ENCODE assay signal across 19 cellular contexts in genomic region chr18:38575648-38576047, GRCh38.
A peak's percentile ranks its signal among the peaks of the same experiment; 100 is the strongest.
DNase-seq lines count a peak whose midpoint lies in the region; ATAC-seq and TF ChIP-seq lines count a peak whose summit lies in the region.
"Had no signal": no experiment of that assay in that cellular context is flagged by ENCODE, and none has a peak within 500 bp of the region (broad histone marks: within the 10 kb centered on the region; RNA-seq: fewer than 3 reads in every experiment).

No MANE protein-coding gene starts in this region.

- H3K4me3 ChIP-seq in heart left ventricle: no peak overlapping the region
- H3K4me3 ChIP-seq: K562 had no signal

- H3K27ac Mint-ChIP-seq in activated naive CD8-positive, alpha-beta T cell treated with anti-CD3 and anti-CD28 coated beads for 36 hours: peak overlapping the region; percentile 54
- H3K27ac Mint-ChIP-seq in stimulated activated naive CD8-positive, alpha-beta T cell treated with anti-CD3 and anti-CD28 coated beads, Interleukin-15, Interleukin-2, amounts not matched to agents 100 ng/mL and 50 ng/mL, for 24 hours: peak overlapping the region; percentile 32
- H3K27ac Mint-ChIP-seq: H9; stimulated activated memory B cell treated with anti-CD40 and anti-IgM and Interleukin-4, amounts not matched to agents 10 μg/mL and 1 μg/mL and 100 μg/mL, for 72 hours had no signal

- no peaks in the 10 kb centered on the region for H3K27me3 ChIP-seq in heart left ventricle

- peaks cover 6% of the 10 kb centered on the region for H3K9me3 Mint-ChIP-seq in activated naive CD8-positive, alpha-beta T cell treated with anti-CD3 and anti-CD28 coated beads for 36 hours
- H3K9me3 Mint-ChIP-seq in stimulated activated naive CD8-positive, alpha-beta T cell treated with anti-CD3 and anti-CD28 coated beads, Interleukin-15, Interleukin-2, amounts not matched to agents 100 ng/mL and 50 ng/mL, for 24 hours: no peaks in the 10 kb centered on the region
- H3K9me3 Mint-ChIP-seq: H9, neural crest cell had no signal

- no peak for TF ChIP-seq CTCF in heart left ventricle (IDR thresholded peaks at IDR 0.05)

- peaks cover 0 to 9% (median 0%) of the 10 kb centered on the region in 12 donors for H3K4me1 ChIP-seq in heart left ventricle

- H3K9me3 ChIP-seq in heart left ventricle: no peaks in the 10 kb centered on the region

- no peaks in the 10 kb centered on the region for H3K27me3 Mint-ChIP-seq in activated naive CD8-positive, alpha-beta T cell treated with anti-CD3 and anti-CD28 coated beads for 36 hours
- H3K27me3 Mint-ChIP-seq in stimulated activated naive CD8-positive, alpha-beta T cell treated with anti-CD3 and anti-CD28 coated beads, Interleukin-15, Interleukin-2, amounts not matched to agents 100 ng/mL and 50 ng/mL, for 24 hours: no peaks in the 10 kb centered on the region
- H3K27me3 Mint-ChIP-seq: stimulated activated memory B cell treated with anti-CD40 and anti-IgM and Interleukin-4, amounts not matched to agents 10 μg/mL and 1 μg/mL and 100 μg/mL, for 72 hours had no signal

- H3K36me3 ChIP-seq in heart left ventricle: no peaks in the 10 kb centered on the region
- H3K36me3 ChIP-seq: WERI-Rb-1 had no signal

- no peak overlapping the region for H3K27ac ChIP-seq in heart left ventricle
- H3K27ac ChIP-seq: WERI-Rb-1 had no signal

- peaks cover 15% of the 10 kb centered on the region for H3K4me1 Mint-ChIP-seq in activated naive CD8-positive, alpha-beta T cell treated with anti-CD3 and anti-CD28 coated beads for 36 hours
- H3K4me1 Mint-ChIP-seq in stimulated activated naive CD8-positive, alpha-beta T cell treated with anti-CD3 and anti-CD28 coated beads, Interleukin-15, Interleukin-2, amounts not matched to agents 100 ng/mL and 50 ng/mL, for 24 hours (ENCODE audit: low read depth): peaks cover 27% of the 10 kb centered on the region
- H3K4me1 Mint-ChIP-seq: H9; neural crest cell; stimulated activated memory B cell treated with anti-CD40 and anti-IgM and Interleukin-4, amounts not matched to agents 10 μg/mL and 1 μg/mL and 100 μg/mL, for 72 hours had no signal

- peak; percentile 16 for DNase-seq in stimulated activated CD4-positive, alpha-beta T cell treated with anti-CD3 and anti-CD28 coated beads, Interleukin-1b, Interleukin-23, amount 100 ng/mL, for 48 hours
- DNase-seq in stimulated activated CD4-positive, alpha-beta T cell treated with anti-CD3 and anti-CD28 coated beads, Interleukin-2, amount 100 ng/mL, for 48 hours: no peak
- peak; percentile 16 for DNase-seq in RPMI8226
- no peak for DNase-seq in activated naive CD8-positive, alpha-beta T cell treated with anti-CD3 and anti-CD28 coated beads for 36 hours
- DNase-seq in heart left ventricle: no peak
- no peak for DNase-seq in glomerular visceral epithelial cell (ENCODE audit: extremely low spot score)
- DNase-seq: aorta, C1 segment of cervical spinal cord, dermis blood vessel endothelial cell, H9, left ventricle myocardium superior, NCI-H2171, NCI-H524 treated with DMSO at 0.1 percent for 48 hours, WERI-Rb-1 had no signal

- H3K4me3 Mint-ChIP-seq in activated naive CD8-positive, alpha-beta T cell treated with anti-CD3 and anti-CD28 coated beads for 36 hours: peak overlapping the region; percentile 26
- peak overlapping the region; percentile 33 for H3K4me3 Mint-ChIP-seq in stimulated activated naive CD8-positive, alpha-beta T cell treated with anti-CD3 and anti-CD28 coated beads, Interleukin-15, Interleukin-2, amounts not matched to agents 100 ng/mL and 50 ng/mL, for 24 hours
- H3K4me3 Mint-ChIP-seq: H9; neural crest cell; stimulated activated memory B cell treated with anti-CD40 and anti-IgM and Interleukin-4, amounts not matched to agents 10 μg/mL and 1 μg/mL and 100 μg/mL, for 72 hours had no signal

- peaks cover 5% of the 10 kb centered on the region for H3K36me3 Mint-ChIP-seq in activated naive CD8-positive, alpha-beta T cell treated with anti-CD3 and anti-CD28 coated beads for 36 hours
- no peaks in the 10 kb centered on the region for H3K36me3 Mint-ChIP-seq in stimulated activated naive CD8-positive, alpha-beta T cell treated with anti-CD3 and anti-CD28 coated beads, Interleukin-15, Interleukin-2, amounts not matched to agents 100 ng/mL and 50 ng/mL, for 24 hours (ENCODE audit: low read depth)
- H3K36me3 Mint-ChIP-seq: stimulated activated memory B cell treated with anti-CD40 and anti-IgM and Interleukin-4, amounts not matched to agents 10 μg/mL and 1 μg/mL and 100 μg/mL, for 72 hours had no signal

- ATAC-seq in heart left ventricle (no peak), HG03025 (IDR thresholded peaks at IDR 0.05; ENCODE audit: low FRiP score, unreplicated experiment) (no peak)
- ATAC-seq: K562; left ventricle myocardium superior; stimulated activated memory B cell treated with anti-CD40 and anti-IgM and Interleukin-4, amounts not matched to agents 10 μg/mL and 1 μg/mL and 100 μg/mL, for 72 hours had no signal

- WGBS in heart left ventricle, 4 donors: 95 to 96% (median 96%) methylated on average over 2 of the region's 2 CpGs

- intact Hi-C loops in heart left ventricle (cut with DNase I): no loop called here

- no peak for TF ChIP-seq POLR2A in heart left ventricle (IDR thresholded peaks at IDR 0.05)

Comparison
In these comparisons a context has a peak if more than half of its experiments do, and no peak if none do; other contexts are left out.
1. DNase-seq: peak in stimulated activated CD4-positive, alpha-beta T cell treated with anti-CD3 and anti-CD28 coated beads, Interleukin-1b, Interleukin-23, amount 100 ng/mL, for 48 hours (single experiment) and RPMI8226 (single experiment); none in stimulated activated CD4-positive, alpha-beta T cell treated with anti-CD3 and anti-CD28 coated beads, Interleukin-2, amount 100 ng/mL, for 48 hours (0 of 2), activated naive CD8-positive, alpha-beta T cell treated with anti-CD3 and anti-CD28 coated beads for 36 hours (single experiment), heart left ventricle (0 of 5) and glomerular visceral epithelial cell (single experiment).